Comparison of ENCODE assay signal across 32 cellular contexts in genomic region chr10:47334627-47335026, GRCh38. TPM values are rescaled to one million over a fixed set of nuclear protein-coding genes. Genes with fewer than 3 reads are reported as not detected.
"Had no signal": no experiment of that assay in that cellular context is flagged by ENCODE, and none has a peak within 500 bp of the region (broad histone marks: within the 10 kb centered on the region; RNA-seq: fewer than 3 reads in every experiment).

No MANE protein-coding gene starts in this region.

- H3K27ac ChIP-seq: ascending aorta, body of pancreas, SJSA1 had no signal

- ATAC-seq: activated CD8-positive, alpha-beta T cell treated with anti-CD3 and anti-CD28 coated beads, Interleukin-2, amount 10 ng/mL, durations not matched to agents 7 days and 5 days; activated naive CD4-positive, alpha-beta T cell treated with anti-CD3 and anti-CD28 coated beads, Interleukin-2, amount 50 U/mL, for 72 hours; activated naive CD8-positive, alpha-beta T cell treated with anti-CD3 and anti-CD28 coated beads, Interleukin-2, amount 50 U/mL, for 24 hours; body of pancreas; Panc1; T-helper 17 cell; WTC11 had no signal

- H3K27ac Mint-ChIP-seq: activated CD8-positive, alpha-beta T cell treated with anti-CD3 and anti-CD28 coated beads, Interleukin-2, amount 10 ng/mL, durations not matched to agents 7 days and 5 days; activated naive CD4-positive, alpha-beta T cell treated with anti-CD3 and anti-CD28 coated beads, Interleukin-2, amount 50 U/mL, for 72 hours; activated naive CD8-positive, alpha-beta T cell treated with anti-CD3 and anti-CD28 coated beads, Interleukin-2, amount 50 U/mL, for 24 hours; T-helper 17 cell; WTC11 had no signal

- H3K4me3 Mint-ChIP-seq: activated CD8-positive, alpha-beta T cell treated with anti-CD3 and anti-CD28 coated beads, Interleukin-2, amount 10 ng/mL, durations not matched to agents 7 days and 5 days; activated naive CD8-positive, alpha-beta T cell treated with anti-CD3 and anti-CD28 coated beads, Interleukin-2, amount 50 U/mL, for 24 hours; T-helper 17 cell; WTC11 had no signal

- H3K27me3 ChIP-seq: ascending aorta, body of pancreas, MG63, SJSA1 had no signal

- H3K4me1 Mint-ChIP-seq: activated naive CD8-positive, alpha-beta T cell treated with anti-CD3 and anti-CD28 coated beads, Interleukin-2, amount 50 U/mL, for 24 hours; T-helper 17 cell; WTC11 had no signal

- H3K4me1 ChIP-seq: ascending aorta had no signal

- H3K36me3 Mint-ChIP-seq: activated naive CD4-positive, alpha-beta T cell treated with anti-CD3 and anti-CD28 coated beads, Interleukin-2, amount 50 U/mL, for 72 hours; WTC11 had no signal

- H3K9me3 Mint-ChIP-seq: activated naive CD4-positive, alpha-beta T cell treated with anti-CD3 and anti-CD28 coated beads, Interleukin-2, amount 50 U/mL, for 72 hours; activated naive CD8-positive, alpha-beta T cell treated with anti-CD3 and anti-CD28 coated beads, Interleukin-2, amount 50 U/mL, for 24 hours; WTC11 had no signal

- DNase-seq: activated CD4-positive, alpha-beta T cell treated with anti-CD3 and anti-CD28 coated beads for 48 hours; activated CD4-positive, alpha-beta T cell treated with anti-CD3 and anti-CD28 coated beads, Interleukin-2, amount 50 U/mL, for 4 hours; activated CD4-positive, CD25-positive, alpha-beta regulatory T cell treated with anti-CD3 and anti-CD28 coated beads, Interleukin-2, amount 50 U/mL, for 72 hours; activated CD8-positive, alpha-beta memory T cell treated with anti-CD3 and anti-CD28 coated beads, Interleukin-2, amount 50 U/mL, for 48 hours; activated CD8-positive, alpha-beta T cell treated with anti-CD3 and anti-CD28 coated beads, Interleukin-2, amount 10 ng/mL, durations not matched to agents 7 days and 5 days; activated naive CD4-positive, alpha-beta T cell treated with Interleukin-2 at 50 U/mL for 16 hours; activated naive CD8-positive, alpha-beta T cell treated with anti-CD3 and anti-CD28 coated beads, Interleukin-2, amount 50 U/mL, for 24 hours; activated T-cell treated with anti-CD3 and anti-CD28 coated beads, Interleukin-2, amount 50 U/mL, for 1 hour; amniotic stem cell; body of pancreas; MG63; MV-4-11; NCI-H1092 treated with DMSO at 0.1 percent for 48 hours; NCI-H1417 treated with DMSO at 0.1 percent for 48 hours; NCI-H1694; NCI-H2029; NCI-H2107; NCI-H2171 treated with DMSO at 0.1 percent for 48 hours; NCI-H226; NCI-H510A treated with DMSO at 0.1 percent for 48 hours; NCI-H69; NK-92 treated with Interleukin-12 subunit alpha and Interleukin-12 subunit beta, amount 100 ng/mL, for 24 hours; RPMI8226; SHP77; T-helper 17 cell; T-helper 9 cell had no signal

- H3K9me3 ChIP-seq: ascending aorta, body of pancreas, MG63, SJSA1 had no signal

- H3K4me3 ChIP-seq: ascending aorta, body of pancreas, MG63, SJSA1 had no signal

- H3K36me3 ChIP-seq: ascending aorta, MG63, SJSA1 had no signal

RNA-seq across cellular contexts. Expression of gene GDF2, which starts 12.4 kb away (rescaled TPM):
- total RNA-seq: activated CD8-positive, alpha-beta T cell treated with anti-CD3 and anti-CD28 coated beads, Interleukin-2, amount 10 ng/mL, durations not matched to agents 7 days and 5 days; activated naive CD4-positive, alpha-beta T cell treated with anti-CD3 and anti-CD28 coated beads, Interleukin-2, amount 50 U/mL, for 72 hours; body of pancreas; bronchial epithelial cell; SJSA1; T-helper 17 cell; WTC11 had no signal

RNA-seq across cellular contexts. Expression of gene RBP3, which starts 13.5 kb away (rescaled TPM):
- total RNA-seq: activated CD8-positive, alpha-beta T cell treated with anti-CD3 and anti-CD28 coated beads, Interleukin-2, amount 10 ng/mL, durations not matched to agents 7 days and 5 days; activated naive CD4-positive, alpha-beta T cell treated with anti-CD3 and anti-CD28 coated beads, Interleukin-2, amount 50 U/mL, for 72 hours; ascending aorta; body of pancreas; bronchial epithelial cell; SJSA1; T-helper 17 cell; WTC11 had no signal

RNA-seq across cellular contexts. Expression of gene GDF10, which starts 34.6 kb away (rescaled TPM):
- total RNA-seq: activated CD8-positive, alpha-beta T cell treated with anti-CD3 and anti-CD28 coated beads, Interleukin-2, amount 10 ng/mL, durations not matched to agents 7 days and 5 days; bronchial epithelial cell; SJSA1 had no signal

RNA-seq across cellular contexts. Expression of gene ZNF488, which starts 49.5 kb away (rescaled TPM):
- total RNA-seq: activated CD8-positive, alpha-beta T cell treated with anti-CD3 and anti-CD28 coated beads, Interleukin-2, amount 10 ng/mL, durations not matched to agents 7 days and 5 days; ascending aorta; T-helper 17 cell had no signal
